Comparison of ENCODE assay signal across 1 cellular context in the genomic region with DNA sequence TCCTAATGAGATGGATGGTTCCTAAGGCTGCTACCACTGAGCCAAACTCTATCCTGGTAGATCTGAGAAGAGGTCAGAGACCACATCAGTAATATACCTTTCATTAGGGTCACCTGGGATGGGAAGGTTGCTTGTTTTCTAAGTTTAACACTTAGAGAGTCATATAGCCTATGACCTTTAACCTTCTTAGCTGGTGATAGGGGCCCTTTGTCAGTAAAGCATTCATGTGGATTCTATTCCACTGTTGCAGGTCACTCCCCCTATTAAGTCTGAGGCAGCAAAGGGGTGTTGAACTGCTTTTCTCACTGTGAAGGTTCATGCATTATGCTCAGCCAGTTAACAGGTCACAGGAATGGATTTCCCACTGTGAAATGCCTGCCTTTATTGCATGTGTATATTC.
TF ChIP-seq lines count a peak whose summit lies in the region.

No MANE protein-coding gene starts in this region.

TF ChIP-seq in GM23338, 12 proteins besides CTCF, POLR2A, EP300 and RAD21 (continued from another document):
- TF ChIP-seq, protein P1, sequence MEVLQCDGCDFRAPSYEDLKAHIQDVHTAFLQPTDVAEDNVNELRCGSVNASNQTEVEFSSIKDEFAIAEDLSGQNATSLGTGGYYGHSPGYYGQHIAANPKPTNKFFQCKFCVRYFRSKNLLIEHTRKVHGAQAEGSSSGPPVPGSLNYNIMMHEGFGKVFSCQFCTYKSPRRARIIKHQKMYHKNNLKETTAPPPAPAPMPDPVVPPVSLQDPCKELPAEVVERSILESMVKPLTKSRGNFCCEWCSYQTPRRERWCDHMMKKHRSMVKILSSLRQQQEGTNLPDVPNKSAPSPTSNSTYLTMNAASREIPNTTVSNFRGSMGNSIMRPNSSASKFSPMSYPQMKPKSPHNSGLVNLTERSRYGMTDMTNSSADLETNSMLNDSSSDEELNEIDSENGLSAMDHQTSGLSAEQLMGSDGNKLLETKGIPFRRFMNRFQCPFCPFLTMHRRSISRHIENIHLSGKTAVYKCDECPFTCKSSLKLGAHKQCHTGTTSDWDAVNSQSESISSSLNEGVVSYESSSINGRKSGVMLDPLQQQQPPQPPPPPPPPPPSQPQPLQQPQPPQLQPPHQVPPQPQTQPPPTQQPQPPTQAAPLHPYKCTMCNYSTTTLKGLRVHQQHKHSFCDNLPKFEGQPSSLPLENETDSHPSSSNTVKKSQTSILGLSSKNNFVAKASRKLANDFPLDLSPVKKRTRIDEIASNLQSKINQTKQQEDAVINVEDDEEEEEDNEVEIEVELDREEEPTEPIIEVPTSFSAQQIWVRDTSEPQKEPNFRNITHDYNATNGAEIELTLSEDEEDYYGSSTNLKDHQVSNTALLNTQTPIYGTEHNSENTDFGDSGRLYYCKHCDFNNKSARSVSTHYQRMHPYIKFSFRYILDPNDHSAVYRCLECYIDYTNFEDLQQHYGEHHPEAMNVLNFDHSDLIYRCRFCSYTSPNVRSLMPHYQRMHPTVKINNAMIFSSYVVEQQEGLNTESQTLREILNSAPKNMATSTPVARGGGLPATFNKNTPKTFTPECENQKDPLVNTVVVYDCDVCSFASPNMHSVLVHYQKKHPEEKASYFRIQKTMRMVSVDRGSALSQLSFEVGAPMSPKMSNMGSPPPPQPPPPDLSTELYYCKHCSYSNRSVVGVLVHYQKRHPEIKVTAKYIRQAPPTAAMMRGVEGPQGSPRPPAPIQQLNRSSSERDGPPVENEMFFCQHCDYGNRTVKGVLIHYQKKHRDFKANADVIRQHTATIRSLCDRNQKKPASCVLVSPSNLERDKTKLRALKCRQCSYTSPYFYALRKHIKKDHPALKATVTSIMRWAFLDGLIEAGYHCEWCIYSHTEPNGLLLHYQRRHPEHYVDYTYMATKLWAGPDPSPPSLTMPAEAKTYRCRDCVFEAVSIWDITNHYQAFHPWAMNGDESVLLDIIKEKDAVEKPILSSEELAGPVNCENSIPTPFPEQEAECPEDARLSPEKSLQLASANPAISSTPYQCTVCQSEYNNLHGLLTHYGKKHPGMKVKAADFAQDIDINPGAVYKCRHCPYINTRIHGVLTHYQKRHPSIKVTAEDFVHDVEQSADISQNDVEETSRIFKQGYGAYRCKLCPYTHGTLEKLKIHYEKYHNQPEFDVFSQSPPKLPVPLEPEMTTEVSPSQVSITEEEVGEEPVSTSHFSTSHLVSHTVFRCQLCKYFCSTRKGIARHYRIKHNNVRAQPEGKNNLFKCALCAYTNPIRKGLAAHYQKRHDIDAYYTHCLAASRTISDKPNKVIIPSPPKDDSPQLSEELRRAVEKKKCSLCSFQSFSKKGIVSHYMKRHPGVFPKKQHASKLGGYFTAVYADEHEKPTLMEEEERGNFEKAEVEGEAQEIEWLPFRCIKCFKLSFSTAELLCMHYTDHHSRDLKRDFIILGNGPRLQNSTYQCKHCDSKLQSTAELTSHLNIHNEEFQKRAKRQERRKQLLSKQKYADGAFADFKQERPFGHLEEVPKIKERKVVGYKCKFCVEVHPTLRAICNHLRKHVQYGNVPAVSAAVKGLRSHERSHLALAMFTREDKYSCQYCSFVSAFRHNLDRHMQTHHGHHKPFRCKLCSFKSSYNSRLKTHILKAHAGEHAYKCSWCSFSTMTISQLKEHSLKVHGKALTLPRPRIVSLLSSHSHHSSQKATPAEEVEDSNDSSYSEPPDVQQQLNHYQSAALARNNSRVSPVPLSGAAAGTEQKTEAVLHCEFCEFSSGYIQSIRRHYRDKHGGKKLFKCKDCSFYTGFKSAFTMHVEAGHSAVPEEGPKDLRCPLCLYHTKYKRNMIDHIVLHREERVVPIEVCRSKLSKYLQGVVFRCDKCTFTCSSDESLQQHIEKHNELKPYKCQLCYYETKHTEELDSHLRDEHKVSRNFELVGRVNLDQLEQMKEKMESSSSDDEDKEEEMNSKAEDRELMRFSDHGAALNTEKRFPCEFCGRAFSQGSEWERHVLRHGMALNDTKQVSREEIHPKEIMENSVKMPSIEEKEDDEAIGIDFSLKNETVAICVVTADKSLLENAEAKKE (CRISPR knock-in tag; IDR thresholded peaks at IDR 0.05): no peak
- no peak for TF ChIP-seq ZNF331 (CRISPR knock-in tag; IDR thresholded peaks at IDR 0.05; ENCODE audit: low read depth)
- no peak for TF ChIP-seq ZNF114 (CRISPR knock-in tag; IDR thresholded peaks at IDR 0.05)
- no peak for TF ChIP-seq CREB1 (CRISPR knock-in tag; IDR thresholded peaks at IDR 0.05; ENCODE audit: low read depth)
- no peak for TF ChIP-seq JUNB (IDR thresholded peaks at IDR 0.05; ENCODE audit: unreplicated experiment)
- TF ChIP-seq, protein P2, sequence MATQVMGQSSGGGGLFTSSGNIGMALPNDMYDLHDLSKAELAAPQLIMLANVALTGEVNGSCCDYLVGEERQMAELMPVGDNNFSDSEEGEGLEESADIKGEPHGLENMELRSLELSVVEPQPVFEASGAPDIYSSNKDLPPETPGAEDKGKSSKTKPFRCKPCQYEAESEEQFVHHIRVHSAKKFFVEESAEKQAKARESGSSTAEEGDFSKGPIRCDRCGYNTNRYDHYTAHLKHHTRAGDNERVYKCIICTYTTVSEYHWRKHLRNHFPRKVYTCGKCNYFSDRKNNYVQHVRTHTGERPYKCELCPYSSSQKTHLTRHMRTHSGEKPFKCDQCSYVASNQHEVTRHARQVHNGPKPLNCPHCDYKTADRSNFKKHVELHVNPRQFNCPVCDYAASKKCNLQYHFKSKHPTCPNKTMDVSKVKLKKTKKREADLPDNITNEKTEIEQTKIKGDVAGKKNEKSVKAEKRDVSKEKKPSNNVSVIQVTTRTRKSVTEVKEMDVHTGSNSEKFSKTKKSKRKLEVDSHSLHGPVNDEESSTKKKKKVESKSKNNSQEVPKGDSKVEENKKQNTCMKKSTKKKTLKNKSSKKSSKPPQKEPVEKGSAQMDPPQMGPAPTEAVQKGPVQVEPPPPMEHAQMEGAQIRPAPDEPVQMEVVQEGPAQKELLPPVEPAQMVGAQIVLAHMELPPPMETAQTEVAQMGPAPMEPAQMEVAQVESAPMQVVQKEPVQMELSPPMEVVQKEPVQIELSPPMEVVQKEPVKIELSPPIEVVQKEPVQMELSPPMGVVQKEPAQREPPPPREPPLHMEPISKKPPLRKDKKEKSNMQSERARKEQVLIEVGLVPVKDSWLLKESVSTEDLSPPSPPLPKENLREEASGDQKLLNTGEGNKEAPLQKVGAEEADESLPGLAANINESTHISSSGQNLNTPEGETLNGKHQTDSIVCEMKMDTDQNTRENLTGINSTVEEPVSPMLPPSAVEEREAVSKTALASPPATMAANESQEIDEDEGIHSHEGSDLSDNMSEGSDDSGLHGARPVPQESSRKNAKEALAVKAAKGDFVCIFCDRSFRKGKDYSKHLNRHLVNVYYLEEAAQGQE (IDR thresholded peaks at IDR 0.05; ENCODE audit: unreplicated experiment): no peak
- no peak for TF ChIP-seq NANOG (IDR thresholded peaks at IDR 0.05; ENCODE audit: borderline replicate concordance)
- TF ChIP-seq, protein P3, sequence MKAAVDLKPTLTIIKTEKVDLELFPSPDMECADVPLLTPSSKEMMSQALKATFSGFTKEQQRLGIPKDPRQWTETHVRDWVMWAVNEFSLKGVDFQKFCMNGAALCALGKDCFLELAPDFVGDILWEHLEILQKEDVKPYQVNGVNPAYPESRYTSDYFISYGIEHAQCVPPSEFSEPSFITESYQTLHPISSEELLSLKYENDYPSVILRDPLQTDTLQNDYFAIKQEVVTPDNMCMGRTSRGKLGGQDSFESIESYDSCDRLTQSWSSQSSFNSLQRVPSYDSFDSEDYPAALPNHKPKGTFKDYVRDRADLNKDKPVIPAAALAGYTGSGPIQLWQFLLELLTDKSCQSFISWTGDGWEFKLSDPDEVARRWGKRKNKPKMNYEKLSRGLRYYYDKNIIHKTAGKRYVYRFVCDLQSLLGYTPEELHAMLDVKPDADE (IDR thresholded peaks at IDR 0.05): no peak
- TF ChIP-seq STAT1 (IDR thresholded peaks at IDR 0.05; ENCODE audit: unreplicated experiment): no peak
- no peak for TF ChIP-seq POLR2AphosphoS5 (IDR thresholded peaks at IDR 0.05; ENCODE audit: low read depth)
